ENCODE assay signal across 18 cellular contexts in genomic region chr2:38743672-38744398, GRCh38. TPM values are rescaled to one million over a fixed set of nuclear protein-coding genes. Genes with fewer than 3 reads are reported as not detected.
DNase-seq lines count a peak whose midpoint lies in the region; ATAC-seq, FAIRE-seq and TF ChIP-seq lines count a peak whose summit lies in the region.
"Had no signal": no experiment of that assay in that cellular context is flagged by ENCODE, and none has a peak within 500 bp of the region (broad histone marks: within the 10 kb centered on the region; RNA-seq: fewer than 3 reads in every experiment).

No MANE protein-coding gene starts in this region.

- peaks cover 65% of the 10 kb centered on the region for H3K4me1 Mint-ChIP-seq in activated T-cell treated with anti-CD3 and anti-CD28 coated beads, Interleukin-2, amount 50 U/mL, for 72 hours (ENCODE audit: low read depth)
- H3K4me1 Mint-ChIP-seq in astrocyte (ENCODE audit: low read depth, unreplicated experiment): peaks cover 29% of the 10 kb centered on the region

- H2AFZ ChIP-seq in Karpas-422 (ENCODE audit: low read length) (no peak overlapping the region), astrocyte (ENCODE audit: low read depth, low read length) (no peak overlapping the region)

- H3K9me3 ChIP-seq in Karpas-422 (ENCODE audit: low read length): no peaks in the 10 kb centered on the region
- H3K9me3 ChIP-seq in astrocyte (ENCODE audit: insufficient read depth, low read depth, low read length): no peaks in the 10 kb centered on the region
- no peaks in the 10 kb centered on the region for H3K9me3 ChIP-seq in stomach
- H3K9me3 ChIP-seq: breast epithelium had no signal

- peak overlapping the region; percentile 20; the same call in 1 of the 2 replicates for H3K27ac ChIP-seq in Karpas-422 (ENCODE audit: low read length)
- no peak overlapping the region for H3K27ac ChIP-seq in astrocyte (ENCODE audit: low read depth, low read length)
- H3K27ac ChIP-seq in dorsolateral prefrontal cortex: peak overlapping the region in 3 of 59 donors; percentile 3 to 31 (median 17)
- H3K27ac ChIP-seq in stomach: peak overlapping the region in 1 of 5 donors; percentile 23
- H3K27ac ChIP-seq: breast epithelium had no signal

- peaks cover 51% of the 10 kb centered on the region for H3K4me1 ChIP-seq in Karpas-422 (ENCODE audit: low read length)
- H3K4me1 ChIP-seq in astrocyte (ENCODE audit: insufficient read depth, low read length): peaks cover 5% of the 10 kb centered on the region
- H3K4me1 ChIP-seq in stomach: peaks cover 26 to 81% (median 45%) of the 10 kb centered on the region in 4 donors

- no peak overlapping the region for H3K9ac ChIP-seq in Karpas-422 (ENCODE audit: low read length)
- H3K9ac ChIP-seq in astrocyte (ENCODE audit: low read length): no peak overlapping the region

- H3K36me3 ChIP-seq in Karpas-422 (ENCODE audit: insufficient read depth, low read length): peaks cover 62% of the 10 kb centered on the region
- H3K36me3 ChIP-seq in astrocyte (ENCODE audit: insufficient read depth, low read length): peaks cover 57% of the 10 kb centered on the region
- H3K36me3 ChIP-seq in stomach: peaks cover 52 to 83% (median 76%) of the 10 kb centered on the region in 4 donors

- peaks cover 32% of the 10 kb centered on the region for H3K79me2 ChIP-seq in Karpas-422 (ENCODE audit: low read length)
- peaks cover 78% of the 10 kb centered on the region for H3K79me2 ChIP-seq in astrocyte (ENCODE audit: insufficient read depth, low read length)

- peaks cover 0 to 2% of the 10 kb centered on the region in 2 donors for H3K9me3 Mint-ChIP-seq in activated T-cell treated with anti-CD3 and anti-CD28 coated beads, Interleukin-2, amount 50 U/mL, for 72 hours
- H3K9me3 Mint-ChIP-seq in astrocyte (ENCODE audit: unreplicated experiment): no peaks in the 10 kb centered on the region

- H3K27me3 ChIP-seq in Karpas-422 (ENCODE audit: low read length) (no peaks in the 10 kb centered on the region), astrocyte (ENCODE audit: insufficient read depth, low read length) (no peaks in the 10 kb centered on the region), dorsolateral prefrontal cortex (no peaks in the 10 kb centered on the region), stomach (no peaks in the 10 kb centered on the region)
- H3K27me3 ChIP-seq: breast epithelium had no signal

- no peak for TF ChIP-seq POLR2A in stomach (IDR thresholded peaks at IDR 0.05)

- H3K27ac Mint-ChIP-seq in activated T-cell treated with anti-CD3 and anti-CD28 coated beads, Interleukin-2, amount 50 U/mL, for 72 hours: peak overlapping the region; percentile 98
- H3K27ac Mint-ChIP-seq in astrocyte (ENCODE audit: unreplicated experiment): no peak overlapping the region

- TF ChIP-seq CTCF in astrocyte (IDR thresholded peaks at IDR 0.05; ENCODE audit: insufficient read depth, low read depth, low read length) (no peak), dorsolateral prefrontal cortex (IDR thresholded peaks at IDR 0.05 in 54 of 56, conservative IDR thresholded peaks at IDR 0.05 in 2 of 56; ENCODE audit: low read depth in 1 of 56, partially characterized antibody in 56 of 56) (no peak), stomach (IDR thresholded peaks at IDR 0.05) (no peak)

- intact Hi-C loops in dorsolateral prefrontal cortex (cut with DNase I) (loop anchor here (5.0 kb wide), 2 partner anchors 142 to 427 kb away; partner anchors contain the start of gene HNRNPLL (in 1 of the 2)), stomach (cut with DNase I; ENCODE audit: low total_unique reads) (no loop called here)

- H4K20me1 ChIP-seq in Karpas-422 (ENCODE audit: insufficient read depth, low read depth, low read length) (peaks cover 40% of the 10 kb centered on the region), astrocyte (ENCODE audit: insufficient read depth, low read length) (peaks cover 82% of the 10 kb centered on the region)

- no peak for FAIRE-seq in astrocyte (lab: Jason Lieb, UNC)

- no peaks in the 10 kb centered on the region for H3K27me3 Mint-ChIP-seq in activated T-cell treated with anti-CD3 and anti-CD28 coated beads, Interleukin-2, amount 50 U/mL, for 72 hours (ENCODE audit: low read depth)
- no peaks in the 10 kb centered on the region for H3K27me3 Mint-ChIP-seq in astrocyte (ENCODE audit: low read depth, unreplicated experiment)

- DNase-seq in activated T-cell treated with anti-CD3 and anti-CD28 coated beads, Interleukin-2, amount 50 U/mL, for 72 hours: no peak
- DNase-seq in activated T-cell treated with anti-CD3 and anti-CD28 coated beads, Interleukin-2, amount 50 U/mL, for 1 hour: no peak
- DNase-seq in Karpas-422 (no peak), astrocyte (ENCODE audit: low read depth) (no peak), renal cortical epithelial cell (ENCODE audit: low read depth) (peak; percentile 36), dorsolateral prefrontal cortex (no peak), stomach (no peak)
- DNase-seq: activated CD4-positive, CD25-positive, alpha-beta regulatory T cell; activated T-cell treated with anti-CD3 and anti-CD28 coated beads, Interleukin-2, amount 50 U/mL, for 48 hours; effector CD8-positive, alpha-beta T cell; H9; KG1; NCI-H1436; NCI-H510A had no signal

- 75 to 92% (median 80%) methylated on average over 3 of the region's 3 CpGs for WGBS in stomach, 5 donors

- no peak for ATAC-seq in activated T-cell treated with anti-CD3 and anti-CD28 coated beads, Interleukin-2, amount 50 U/mL, for 72 hours (replicated peaks in 1 of 2)
- ATAC-seq in HG02981 (IDR thresholded peaks at IDR 0.05; ENCODE audit: unreplicated experiment): no peak
- ATAC-seq: Panc1 had no signal

- H3K4me3 ChIP-seq in Karpas-422 (ENCODE audit: low read length) (no peak overlapping the region), astrocyte (ENCODE audit: insufficient read depth, low read depth, low read length) (no peak overlapping the region), dorsolateral prefrontal cortex (peak overlapping the region in 1 of 59 donors; percentile 18), stomach (no peak overlapping the region)
- H3K4me3 ChIP-seq: breast epithelium, lung had no signal

- no peak overlapping the region for H3K4me2 ChIP-seq in Karpas-422 (ENCODE audit: low read depth, low read length, poor library complexity, severe bottlenecking)
- H3K4me2 ChIP-seq in astrocyte (ENCODE audit: low read length): no peak overlapping the region

- no peaks in the 10 kb centered on the region for H3K9me2 ChIP-seq in Karpas-422 (replicated peaks; ENCODE audit: insufficient read depth, low read length)

- H3K36me3 Mint-ChIP-seq in activated T-cell treated with anti-CD3 and anti-CD28 coated beads, Interleukin-2, amount 50 U/mL, for 72 hours (ENCODE audit: insufficient read depth in 2 of 2): peaks cover 29 to 60% of the 10 kb centered on the region in 2 donors
- peaks cover 24% of the 10 kb centered on the region for H3K36me3 Mint-ChIP-seq in astrocyte (ENCODE audit: low read depth, unreplicated experiment)

- TF ChIP-seq EP300 in stomach (IDR thresholded peaks at IDR 0.05): no peak

- peak overlapping the region in 1 of 2 donors; percentile 62 for H3K4me3 Mint-ChIP-seq in activated T-cell treated with anti-CD3 and anti-CD28 coated beads, Interleukin-2, amount 50 U/mL, for 72 hours
- H3K4me3 Mint-ChIP-seq in astrocyte (ENCODE audit: unreplicated experiment): peak overlapping the region; percentile 5
- H3K4me3 Mint-ChIP-seq: H9 had no signal

RNA-seq across cellular contexts. Expression of gene SRSF7, which starts 7.3 kb away (rescaled TPM):
- 100 to 1,000 TPM; 258 to 264 TPM for total RNA-seq in activated T-cell treated with anti-CD3 and anti-CD28 coated beads, Interleukin-2, amount 50 U/mL, for 72 hours
- 154 and 176 TPM in 2 replicates for total RNA-seq in Karpas-422 (2014; rRNA removed; shearing (Covaris generic); ENCODE audit: low replicate concordance)
- 104 and 120 TPM in 2 replicates for total RNA-seq in astrocyte
- 121 and 160 TPM in 2 replicates for total RNA-seq in renal cortical epithelial cell
- total RNA-seq in dorsolateral prefrontal cortex: 100 to 1,000 TPM in 28 of 120 experiments, 10 to 100 TPM in 92; 66.9 to 135 (median 93.8) TPM
- total RNA-seq in stomach: 100 to 1,000 TPM in 2 of 5 donors, 10 to 100 TPM in 3; 57.9 to 163 (median 97.5) TPM
- polyA plus RNA-seq in stomach: 100 to 1,000 TPM in 1 of 3 donors, 10 to 100 TPM in 2; 83.7 to 122 (median 88.4) TPM

RNA-seq across cellular contexts. Expression of gene GEMIN6, which starts 34.2 kb away (rescaled TPM):
- total RNA-seq in activated T-cell treated with anti-CD3 and anti-CD28 coated beads, Interleukin-2, amount 50 U/mL, for 72 hours: 10 to 100 TPM in 1 of 2 donors, 1 to 10 TPM in 1; 9.9 to 14.3 TPM
- 16.2 and 20.1 TPM in 2 replicates for total RNA-seq in Karpas-422 (2014; rRNA removed; shearing (Covaris generic); ENCODE audit: low replicate concordance)
- 14.0 TPM in 2 replicates for total RNA-seq in astrocyte
- 10.4 and 12.5 TPM in 2 replicates for total RNA-seq in renal cortical epithelial cell
- 10 to 100 TPM in 83 of 120 experiments, 1 to 10 TPM in 37; 6.5 to 19.1 (median 11.1) TPM for total RNA-seq in dorsolateral prefrontal cortex
- total RNA-seq in stomach: 1 to 10 TPM in 2 of 5 donors, under 1 TPM in 1, not detected in 2; 0.58 to 8.3 (median 4.5) TPM
- 10 to 100 TPM in 2 of 3 donors, 1 to 10 TPM in 1; 7.9 to 14.0 (median 11.8) TPM for polyA plus RNA-seq in stomach
